ENCODE assay signal across 16 cellular contexts in genomic region chr3:47851888-47852603, GRCh38. TPM values are rescaled to one million over a fixed set of nuclear protein-coding genes. Genes with fewer than 3 reads are reported as not detected.
DNase-seq lines count a peak whose midpoint lies in the region; ATAC-seq and TF ChIP-seq lines count a peak whose summit lies in the region.
"Had no signal": no experiment of that assay in that cellular context is flagged by ENCODE, and none has a peak within 500 bp of the region (broad histone marks: within the 10 kb centered on the region; RNA-seq: fewer than 3 reads in every experiment).

No MANE protein-coding gene starts in this region.

- H2AFZ ChIP-seq in IMR-90 (replicated peaks; ENCODE audit: low read length, poor library complexity) (no peak overlapping the region), neuronal stem cell (ENCODE audit: low read length) (no peak overlapping the region)

- no peak overlapping the region for H3K27ac ChIP-seq in IMR-90 (ENCODE audit: insufficient read depth, low read length)
- H3K27ac ChIP-seq in neuronal stem cell (replicated peaks; ENCODE audit: low read length) = no peak overlapping the region
- no peak overlapping the region for H3K27ac ChIP-seq in lower lobe of right lung
- H3K27ac ChIP-seq: KMS-11 had no signal

- peaks cover 5 to 19% of the 10 kb centered on the region in 2 experiments; a peak in 3 of 4 replicates for H3K79me1 ChIP-seq in IMR-90 (ENCODE audit: low read depth in 1 of 2, low read length in 2 of 2)
- H3K79me1 ChIP-seq in neuronal stem cell (ENCODE audit: low read depth, low read length) = peaks cover 3% of the 10 kb centered on the region

- H3K56ac ChIP-seq in IMR-90 (ENCODE audit: extremely low read depth, insufficient read depth, low read length) = no peak overlapping the region

- intact Hi-C loops in Caco-2 (cut with micrococcal nuclease; ENCODE audit: unreplicated experiment) (loop anchor here (5.0 kb wide), 1 partner anchor 140 kb away; no protein-coding TSS in a partner anchor), IMR-90 (cut with micrococcal nuclease) (loop anchor here (5.0 kb wide), 1 partner anchor 305 kb away; no protein-coding TSS in a partner anchor), lower lobe of right lung (cut with DNase I) (no loop called here)
- intact Hi-C loops in dendritic cell treated with granulocyte-macrophage colony-stimulating factor and Interleukin-4, amounts not matched to agents 40 ng/mL and 50 ng/mL, for 4 days (cut with micrococcal nuclease) = no loop called here

- no peak for ATAC-seq in IMR-90 (ENCODE audit: low read depth)
- ATAC-seq in lower lobe of right lung = no peak
- ATAC-seq: effector memory CD8-positive, alpha-beta T cell; mucosa of descending colon; SK-N-SH treated with all-trans-retinoic acid at 6 μM for 48 hours had no signal

- no peaks in the 10 kb centered on the region for H3K4me1 Mint-ChIP-seq in Caco-2 (ENCODE audit: low read depth, unreplicated experiment)
- H3K4me1 Mint-ChIP-seq in dendritic cell treated with granulocyte-macrophage colony-stimulating factor and Interleukin-4, amounts not matched to agents 40 ng/mL and 50 ng/mL, for 4 days (ENCODE audit: low read depth) = no peaks in the 10 kb centered on the region
- H3K4me1 Mint-ChIP-seq: activated naive CD8-positive, alpha-beta T cell treated with anti-CD3 and anti-CD28 coated beads for 36 hours had no signal

- DNase-seq in Caco-2 (no peak), IMR-90 (no peak), neuronal stem cell (ENCODE audit: low spot score) (no peak), SKM-1 treated with dmso at 0.1 percent for 144 hours (lab: John Stamatoyannopoulos, UW; ENCODE audit: unreplicated experiment) (no peak), lower lobe of right lung (no peak), NCI-H2107 treated with DMSO at 0.1 percent for 48 hours (lab: John Stamatoyannopoulos, UW; ENCODE audit: unreplicated experiment) (no peak)
- DNase-seq: activated naive CD8-positive, alpha-beta T cell treated with anti-CD3 and anti-CD28 coated beads for 36 hours; BE2C; effector memory CD8-positive, alpha-beta T cell; HCEC 1CT; mucosa of descending colon; NCI-H1092 treated with DMSO at 0.1 percent for 48 hours had no signal

- POLR2A ChIA-PET in Caco-2 (lab: Charles Lee) = no interaction called here
- POLR2A ChIA-PET in IMR-90 (lab: Charles Lee; ENCODE audit: unreplicated experiment) = no interaction called here

- TF ChIP-seq POLR2A in IMR-90 (IDR thresholded peaks at IDR 0.05; ENCODE audit: low read depth, low read length) = no peak

- TF ChIP-seq RAD21 in IMR-90 (IDR thresholded peaks at IDR 0.05; ENCODE audit: low read length) = no peak

- H2BK15ac ChIP-seq in IMR-90 (ENCODE audit: low read depth, low read length) (no peak overlapping the region), neuronal stem cell (ENCODE audit: low read length) (no peak overlapping the region)

- H3K4ac ChIP-seq in IMR-90 (ENCODE audit: low read depth, low read length) (no peak overlapping the region), neuronal stem cell (ENCODE audit: low read length) (no peak overlapping the region)

- H2BK5ac ChIP-seq in IMR-90 (ENCODE audit: low read depth, low read length, poor library complexity, severe bottlenecking) (no peak overlapping the region), neuronal stem cell (ENCODE audit: low read length) (no peak overlapping the region)

- H4K20me1 ChIP-seq in IMR-90 (ENCODE audit: insufficient read depth, low read length) = peaks cover 47% of the 10 kb centered on the region

- peak overlapping the region; percentile 16 for H3K4me3 Mint-ChIP-seq in Caco-2 (ENCODE audit: unreplicated experiment)
- no peak overlapping the region for H3K4me3 Mint-ChIP-seq in dendritic cell treated with granulocyte-macrophage colony-stimulating factor and Interleukin-4, amounts not matched to agents 40 ng/mL and 50 ng/mL, for 4 days
- H3K4me3 Mint-ChIP-seq: activated naive CD8-positive, alpha-beta T cell treated with anti-CD3 and anti-CD28 coated beads for 36 hours; effector memory CD8-positive, alpha-beta T cell had no signal

- dilution Hi-C loops in IMR-90 (cut with HindIII; ENCODE audit: low sequenced_read_pairs, unreplicated experiment) = no loop called here

- no peak overlapping the region for H4K5ac ChIP-seq in IMR-90 (ENCODE audit: low read depth, low read length)

- no peak overlapping the region for H2BK12ac ChIP-seq in neuronal stem cell (ENCODE audit: low read length)

- H2AK5ac ChIP-seq in IMR-90 (ENCODE audit: low read depth, low read length) (no peak overlapping the region), neuronal stem cell (ENCODE audit: low read depth, low read length) (no peak overlapping the region)

- H3K9me1 ChIP-seq in IMR-90 (ENCODE audit: insufficient read depth, low read length) = peaks cover 6% of the 10 kb centered on the region; the same call in 1 of the 2 replicates

- H3K4me1 ChIP-seq in Caco-2 (no peaks in the 10 kb centered on the region), IMR-90 (ENCODE audit: control insufficient read depth, insufficient read depth, low read length) (peaks cover 2% of the 10 kb centered on the region; the same call in 1 of the 2 replicates), neuronal stem cell (ENCODE audit: control insufficient read depth in 2 of 2, insufficient read depth in 1 of 2, low read depth in 1 of 2, low read length in 2 of 2) (no peaks in the 10 kb centered on the region), lower lobe of right lung (no peaks in the 10 kb centered on the region)
- H3K4me1 ChIP-seq: BE2C had no signal

- TF ChIP-seq CTCF in Caco-2 (IDR thresholded peaks at IDR 0.05; ENCODE audit: insufficient read depth in 1 of 2, low read depth in 1 of 2, low read length in 1 of 2, severe bottlenecking in 1 of 2, unreplicated experiment in 1 of 2) (no peak), IMR-90 (conservative IDR thresholded peaks at IDR 0.05; ENCODE audit: low read depth, low read length) (no peak), lower lobe of right lung (IDR thresholded peaks at IDR 0.05) (no peak)

- in situ Hi-C loops in IMR-90 (cut with MboI; ENCODE audit: low sequenced_read_pairs) = no loop called here

- peak overlapping the region; percentile 22 for H3K27ac Mint-ChIP-seq in Caco-2 (ENCODE audit: unreplicated experiment)
- H3K27ac Mint-ChIP-seq in dendritic cell treated with granulocyte-macrophage colony-stimulating factor and Interleukin-4, amounts not matched to agents 40 ng/mL and 50 ng/mL, for 4 days = peak overlapping the region; percentile 15

- H4K91ac ChIP-seq in IMR-90 (ENCODE audit: insufficient read depth, low read depth, low read length) = no peak overlapping the region
- H4K91ac ChIP-seq in neuronal stem cell (ENCODE audit: low read depth, low read length, poor library complexity) = no peak overlapping the region

- no peak overlapping the region for H2BK20ac ChIP-seq in IMR-90 (ENCODE audit: low read depth, low read length)

- peaks cover 1% of the 10 kb centered on the region for H3K36me3 ChIP-seq in Caco-2 (ENCODE audit: control insufficient read depth, insufficient read depth, low read length)
- peaks cover 92% of the 10 kb centered on the region for H3K36me3 ChIP-seq in IMR-90 (ENCODE audit: control insufficient read depth, insufficient read depth, low read length)
- H3K36me3 ChIP-seq in neuronal stem cell (replicated peaks in 1 of 2; ENCODE audit: control insufficient read depth in 2 of 2, insufficient read depth in 2 of 2, low read length in 2 of 2) = peaks cover 65 to 100% of the 10 kb centered on the region in 2 donors
- H3K36me3 ChIP-seq in lower lobe of right lung = peaks cover 100% of the 10 kb centered on the region

- H3K4me3 ChIP-seq in Caco-2 (ENCODE audit: low read depth, low read length) (no peak overlapping the region), IMR-90 (ENCODE audit: insufficient read depth, low read depth, low read length) (no peak overlapping the region), neuronal stem cell (ENCODE audit: low read length in 2 of 2) (no peak overlapping the region), lower lobe of right lung (no peak overlapping the region)
- H3K4me3 ChIP-seq: mucosa of descending colon, smooth muscle cell had no signal

- no peaks in the 10 kb centered on the region for H3K27me3 ChIP-seq in Caco-2 (replicated peaks; ENCODE audit: control insufficient read depth, insufficient read depth, low read length)
- H3K27me3 ChIP-seq in IMR-90 (ENCODE audit: control insufficient read depth, insufficient read depth, low read length) = no peaks in the 10 kb centered on the region
- H3K27me3 ChIP-seq in neuronal stem cell (ENCODE audit: control insufficient read depth in 3 of 3, insufficient read depth in 3 of 3, low read depth in 1 of 3, low read length in 3 of 3) = no peaks in the 10 kb centered on the region
- no peaks in the 10 kb centered on the region for H3K27me3 ChIP-seq in lower lobe of right lung (ENCODE audit: low read depth)
- H3K27me3 ChIP-seq: BE2C had no signal

- H3K4me2 ChIP-seq in IMR-90 (ENCODE audit: low read depth, low read length) = no peak overlapping the region
- H3K4me2 ChIP-seq in neuronal stem cell (ENCODE audit: insufficient read depth, low read length, poor library complexity, severe bottlenecking) = no peak overlapping the region
- H3K4me2 ChIP-seq: KMS-11, smooth muscle cell had no signal

- H3K23ac ChIP-seq in IMR-90 (ENCODE audit: low read depth, low read length) = no peak overlapping the region
- peak overlapping the region; percentile 93 for H3K23ac ChIP-seq in neuronal stem cell (ENCODE audit: low read depth, low read length, poor library complexity)

- no peaks in the 10 kb centered on the region for H3K9me3 Mint-ChIP-seq in Caco-2 (ENCODE audit: unreplicated experiment)
- H3K9me3 Mint-ChIP-seq in dendritic cell treated with granulocyte-macrophage colony-stimulating factor and Interleukin-4, amounts not matched to agents 40 ng/mL and 50 ng/mL, for 4 days = no peaks in the 10 kb centered on the region
- H3K9me3 Mint-ChIP-seq: activated naive CD8-positive, alpha-beta T cell treated with anti-CD3 and anti-CD28 coated beads for 36 hours; effector memory CD8-positive, alpha-beta T cell had no signal

- H3K27me3 Mint-ChIP-seq in Caco-2 (ENCODE audit: insufficient read depth, unreplicated experiment) = no peaks in the 10 kb centered on the region
- no peaks in the 10 kb centered on the region for H3K27me3 Mint-ChIP-seq in dendritic cell treated with granulocyte-macrophage colony-stimulating factor and Interleukin-4, amounts not matched to agents 40 ng/mL and 50 ng/mL, for 4 days
- H3K27me3 Mint-ChIP-seq: activated naive CD8-positive, alpha-beta T cell treated with anti-CD3 and anti-CD28 coated beads for 36 hours; effector memory CD8-positive, alpha-beta T cell had no signal

- H3K9ac ChIP-seq in IMR-90 (ENCODE audit: low read depth, low read length) = no peak overlapping the region
- H3K9ac ChIP-seq in neuronal stem cell (ENCODE audit: low read depth, low read length, poor library complexity) = no peak overlapping the region
- H3K9ac ChIP-seq: KMS-11 had no signal

- no peak overlapping the region for H3K18ac ChIP-seq in IMR-90 (ENCODE audit: low read depth, low read length)
- H3K18ac ChIP-seq in neuronal stem cell (ENCODE audit: low read length) = no peak overlapping the region

- WGBS in IMR-90 (ENCODE audit: extremely low coverage in 2 of 2, insufficient read length in 1 of 2), 2 experiments = no CpG with 5 or more reads among the region's 12 CpGs
- no CpG with 5 or more reads among the region's 12 CpGs for WGBS in neuronal stem cell (ENCODE audit: extremely low coverage in 2 of 2, insufficient read length in 2 of 2, insufficient replicate concordance in 1 of 2), 2 donors

- H3K9me3 ChIP-seq in Caco-2 = no peaks in the 10 kb centered on the region
- no peaks in the 10 kb centered on the region for H3K9me3 ChIP-seq in IMR-90 (ENCODE audit: control insufficient read depth, insufficient read depth, low read length)
- H3K9me3 ChIP-seq in neuronal stem cell (replicated peaks in 1 of 2; ENCODE audit: control insufficient read depth in 2 of 2, insufficient read depth in 1 of 2, low read depth in 1 of 2, low read length in 2 of 2) = no peaks in the 10 kb centered on the region
- H3K9me3 ChIP-seq in lower lobe of right lung = no peaks in the 10 kb centered on the region
- H3K9me3 ChIP-seq: BE2C, mucosa of descending colon had no signal

- H4K8ac ChIP-seq in IMR-90 (ENCODE audit: low read depth in 2 of 2, low read length in 2 of 2) = no peak overlapping the region
- peak overlapping the region; percentile 49 for H4K8ac ChIP-seq in neuronal stem cell (ENCODE audit: low read depth, low read length)

- no TSS peak for BruUV-seq in Caco-2 (replicated peaks; lab: Mats Ljungman, UMichigan)
- TSS peak; percentile 92 for BruUV-seq in IMR-90 (replicated peaks; lab: Mats Ljungman, UMichigan)

- H3K36me3 Mint-ChIP-seq in Caco-2 (ENCODE audit: insufficient read depth, unreplicated experiment) = peaks cover 95% of the 10 kb centered on the region
- H3K36me3 Mint-ChIP-seq in dendritic cell treated with granulocyte-macrophage colony-stimulating factor and Interleukin-4, amounts not matched to agents 40 ng/mL and 50 ng/mL, for 4 days (ENCODE audit: low read depth) = peaks cover 100% of the 10 kb centered on the region

- no peak overlapping the region for H2AK9ac ChIP-seq in IMR-90 (replicated peaks; ENCODE audit: low read depth, low read length, poor library complexity)

- H3K14ac ChIP-seq in IMR-90 (replicated peaks; ENCODE audit: low read depth, low read length) = no peak overlapping the region
- no peak overlapping the region for H3K14ac ChIP-seq in neuronal stem cell (ENCODE audit: low read length)

- H2BK120ac ChIP-seq in IMR-90 (ENCODE audit: low read depth, low read length) (no peak overlapping the region), neuronal stem cell (ENCODE audit: low read depth, low read length) (no peak overlapping the region)

- CTCF ChIA-PET in Caco-2 (lab: Charles Lee) (no interaction called here), IMR-90 (lab: Yijun Ruan, JAX) (interaction anchor here (0.6 kb wide), 1 partner anchor 130 kb away, joined by 3 read pairs; no protein-coding TSS in a partner anchor)

RNA-seq across cellular contexts. Expression of gene DHX30, which starts 49.1 kb away (rescaled TPM):
- 71.8 and 75.7 TPM in 2 replicates for total RNA-seq in Caco-2 (2022)
- total RNA-seq in IMR-90 (2012; rRNA removed) = 51.7 and 57.2 TPM in 2 replicates
- polyA plus RNA-seq in IMR-90 (2012; rRNA removed) = 55.6 and 63.0 TPM in 2 replicates
- 37.1 and 45.6 TPM in 2 replicates for polyA plus RNA-seq in IMR-90 (2012; cell fraction: cytosol; rRNA removed)
- polyA plus RNA-seq in IMR-90 (2012; cell fraction: nucleus; rRNA removed; ENCODE audit: low replicate concordance) = 104 and 239 TPM in 2 replicates
- polyA plus RNA-seq in neuronal stem cell (2013, experiment 1 of 2) = 60.2 TPM
- 61.6 TPM for polyA plus RNA-seq in neuronal stem cell (2013, experiment 2 of 2)
- total RNA-seq in lower lobe of right lung = 54.6 TPM

Comparison
In these comparisons a context has a peak if more than half of its experiments do, and no peak if none do; other contexts are left out.
1. intact Hi-C loops: an anchor here in Caco-2 (5.0 kb wide) and IMR-90 (5.0 kb wide); none called in dendritic cell treated with granulocyte-macrophage colony-stimulating factor and Interleukin-4, amounts not matched to agents 40 ng/mL and 50 ng/mL, for 4 days and lower lobe of right lung.